Comparison of ENCODE assay signal across 6 cellular contexts in the genomic region with DNA sequence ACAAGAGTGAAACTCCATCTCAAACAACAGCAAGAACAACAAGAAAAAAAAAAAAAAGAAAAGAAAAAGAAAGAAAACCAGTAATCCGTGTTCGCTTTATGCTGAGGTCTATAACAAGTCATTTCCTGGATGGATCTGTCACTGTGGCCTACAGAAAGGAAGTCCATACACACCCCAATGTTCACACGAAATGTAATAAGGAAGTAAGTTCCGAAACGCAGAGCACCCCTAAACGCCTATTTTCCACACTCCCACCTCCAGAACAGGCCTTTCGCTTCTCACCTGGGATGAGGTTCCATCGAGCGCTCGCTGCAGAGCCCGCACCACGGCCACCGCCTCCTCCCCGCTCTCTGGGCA. TPM values are rescaled to one million over a fixed set of nuclear protein-coding genes. Genes with fewer than 3 reads are reported as not detected.
A peak's percentile ranks its signal among the peaks of the same experiment; 100 is the strongest.
DNase-seq lines count a peak whose midpoint lies in the region; ATAC-seq and TF ChIP-seq lines count a peak whose summit lies in the region.

No MANE protein-coding gene starts in this region.

- no peak for DNase-seq in activated naive CD8-positive, alpha-beta T cell treated with anti-CD3 and anti-CD28 coated beads for 36 hours
- DNase-seq in mesothelial cell of epicardium (ENCODE audit: low spot score in 2 of 2, unreplicated experiment in 2 of 2): no peak
- no peak for DNase-seq in pons (ENCODE audit: low spot score)
- no peak for DNase-seq in NCI-H2171 (lab: John Stamatoyannopoulos, UW)

- peaks cover 29% of the 10 kb centered on the region for H3K4me1 Mint-ChIP-seq in activated naive CD8-positive, alpha-beta T cell treated with anti-CD3 and anti-CD28 coated beads for 36 hours
- peaks cover 25% of the 10 kb centered on the region for H3K4me1 Mint-ChIP-seq in mesothelial cell of epicardium

- peak overlapping the region; percentile 89 for H3K27ac ChIP-seq in ACC112 (ENCODE audit: low read depth, low read length)

- peaks cover 46% of the 10 kb centered on the region for H3K79me2 ChIP-seq in ACC112 (ENCODE audit: control insufficient read depth, insufficient read depth, low read length, unreplicated experiment)

- peaks cover 43% of the 10 kb centered on the region for H3K36me3 Mint-ChIP-seq in activated naive CD8-positive, alpha-beta T cell treated with anti-CD3 and anti-CD28 coated beads for 36 hours
- peaks cover 16% of the 10 kb centered on the region for H3K36me3 Mint-ChIP-seq in mesothelial cell of epicardium

- peak overlapping the region; percentile 99 for H3K4me3 ChIP-seq in ACC112 (ENCODE audit: low read depth, low read length)

- H3K9me3 Mint-ChIP-seq in activated naive CD8-positive, alpha-beta T cell treated with anti-CD3 and anti-CD28 coated beads for 36 hours: peaks cover 9% of the 10 kb centered on the region
- H3K9me3 Mint-ChIP-seq in mesothelial cell of epicardium: peaks cover under 1% of the 10 kb centered on the region

- TF ChIP-seq CTCF in mesothelial cell of epicardium (IDR thresholded peaks at IDR 0.05; ENCODE audit: unreplicated experiment): no peak

- no peaks in the 10 kb centered on the region for H3K27me3 Mint-ChIP-seq in activated naive CD8-positive, alpha-beta T cell treated with anti-CD3 and anti-CD28 coated beads for 36 hours
- H3K27me3 Mint-ChIP-seq in mesothelial cell of epicardium (ENCODE audit: low read depth): no peaks in the 10 kb centered on the region

- peak overlapping the region; percentile 95 for H3K27ac Mint-ChIP-seq in activated naive CD8-positive, alpha-beta T cell treated with anti-CD3 and anti-CD28 coated beads for 36 hours
- H3K27ac Mint-ChIP-seq in mesothelial cell of epicardium: peak overlapping the region; percentile 100

- H3K27me3 ChIP-seq in ACC112 (ENCODE audit: insufficient read depth, low read length): no peaks in the 10 kb centered on the region

- peaks cover 40% of the 10 kb centered on the region for H3K36me3 ChIP-seq in ACC112 (ENCODE audit: insufficient read depth, low read length)

- peak overlapping the region; percentile 92 for H3K4me3 Mint-ChIP-seq in activated naive CD8-positive, alpha-beta T cell treated with anti-CD3 and anti-CD28 coated beads for 36 hours
- peak overlapping the region; percentile 99 for H3K4me3 Mint-ChIP-seq in mesothelial cell of epicardium

- peaks cover 13% of the 10 kb centered on the region for H3K4me1 ChIP-seq in ACC112 (ENCODE audit: control insufficient read depth, insufficient read depth, low read length, unreplicated experiment)

- ATAC-seq in HG02678 (IDR thresholded peaks at IDR 0.05; ENCODE audit: unreplicated experiment): peak; percentile 22

- peak overlapping the region; percentile 95 for H2AFZ ChIP-seq in ACC112 (ENCODE audit: low read length, unreplicated experiment)

RNA-seq across cellular contexts. Expression of gene ZNF394, which starts 0.7 kb away (rescaled TPM):
- 10 to 100 TPM; 26.1 to 27.5 TPM for total RNA-seq in activated naive CD8-positive, alpha-beta T cell treated with anti-CD3 and anti-CD28 coated beads for 36 hours
- total RNA-seq in mesothelial cell of epicardium: 30.1 to 31.3 TPM (median 31.3 TPM) in 3 replicates

RNA-seq across cellular contexts. Expression of gene ZKSCAN5, which starts 5.1 kb away (rescaled TPM):
- 1 to 10 TPM; 8.0 to 8.3 TPM for total RNA-seq in activated naive CD8-positive, alpha-beta T cell treated with anti-CD3 and anti-CD28 coated beads for 36 hours
- 14.4 to 14.6 TPM (median 14.4 TPM) in 3 replicates for total RNA-seq in mesothelial cell of epicardium

RNA-seq across cellular contexts. Expression of gene ZNF789, which starts 26.6 kb away (rescaled TPM):
- 10 to 100 TPM; 12.6 to 14.8 TPM for total RNA-seq in activated naive CD8-positive, alpha-beta T cell treated with anti-CD3 and anti-CD28 coated beads for 36 hours
- 24.9 to 27.2 TPM (median 27.0 TPM) in 3 replicates for total RNA-seq in mesothelial cell of epicardium

RNA-seq across cellular contexts. Expression of gene ATP5MF, which starts 33.4 kb away (rescaled TPM):
- 100 to 1,000 TPM; 457 to 476 TPM for total RNA-seq in activated naive CD8-positive, alpha-beta T cell treated with anti-CD3 and anti-CD28 coated beads for 36 hours
- total RNA-seq in mesothelial cell of epicardium: 223 to 243 TPM (median 235 TPM) in 3 replicates

RNA-seq across cellular contexts. Expression of gene FAM200A, which starts 52.6 kb away (rescaled TPM):
- total RNA-seq in activated naive CD8-positive, alpha-beta T cell treated with anti-CD3 and anti-CD28 coated beads for 36 hours: 1 to 10 TPM; 5.6 to 6.0 TPM
- 8.0 to 9.4 TPM (median 9.3 TPM) in 3 replicates for total RNA-seq in mesothelial cell of epicardium
